19 cellular contexts compared by ENCODE assay signal in the genomic region with DNA sequence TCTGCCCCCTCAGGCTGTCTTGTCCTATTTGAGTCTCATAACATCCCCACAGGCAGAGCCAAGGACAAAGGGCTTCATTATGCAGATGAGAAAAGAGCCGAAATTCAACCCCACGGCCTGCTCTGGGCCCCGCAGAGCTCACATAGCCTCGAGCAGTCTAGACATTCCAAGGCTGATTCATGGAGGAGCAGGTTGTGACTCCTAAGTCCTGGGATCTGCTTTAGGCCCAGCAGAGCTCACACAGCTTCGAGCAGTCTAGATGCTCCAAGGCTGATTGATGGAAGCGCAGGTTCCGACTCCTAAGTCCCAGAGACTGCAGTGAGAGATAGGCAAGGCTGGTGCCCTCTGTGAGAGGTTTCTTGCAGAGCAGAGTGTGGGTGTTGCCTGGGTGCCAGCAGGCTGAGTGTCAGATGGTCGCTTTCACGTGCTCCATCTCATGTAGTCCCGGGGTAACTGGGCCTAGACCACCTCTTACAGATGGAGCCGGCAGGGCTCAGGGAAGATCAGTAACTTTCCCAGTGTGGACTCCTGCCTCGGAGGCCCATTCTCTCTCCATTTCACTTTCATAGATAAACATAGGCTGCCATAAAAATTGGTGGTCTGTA.
A peak's percentile ranks its signal among the peaks of the same experiment; 100 is the strongest.
DNase-seq lines count a peak whose midpoint lies in the region; ATAC-seq and TF ChIP-seq lines count a peak whose summit lies in the region.
"Had no signal": no experiment of that assay in that cellular context is flagged by ENCODE, and none has a peak within 500 bp of the region (broad histone marks: within the 10 kb centered on the region; RNA-seq: fewer than 3 reads in every experiment).

No MANE protein-coding gene starts in this region.

- TF ChIP-seq CTCF in PC-9 (conservative IDR thresholded peaks at IDR 0.05), result no peak
- no peak for TF ChIP-seq CTCF in endodermal cell (conservative IDR thresholded peaks at IDR 0.05)
- no peak for TF ChIP-seq CTCF in left lung (IDR thresholded peaks at IDR 0.05)

- intact Hi-C loops in PC-9 (cut with micrococcal nuclease; ENCODE audit: unreplicated experiment), result no loop called here
- intact Hi-C loops in left lung (cut with DNase I), result no loop called here

- H3K9me3 Mint-ChIP-seq in endodermal cell, result peaks cover 12% of the 10 kb centered on the region

- H3K36me3 Mint-ChIP-seq in endodermal cell (ENCODE audit: low read depth), result peaks cover 38% of the 10 kb centered on the region

- H3K27me3 Mint-ChIP-seq in endodermal cell (ENCODE audit: insufficient read depth), result no peaks in the 10 kb centered on the region
- H3K27me3 Mint-ChIP-seq: activated CD4-positive, alpha-beta memory T cell treated with anti-CD3 and anti-CD28 coated beads, Interleukin-2, amount 10 ng/mL, durations not matched to agents 7 days and 5 days; stimulated activated naive CD8-positive, alpha-beta T cell treated with anti-CD3 and anti-CD28 coated beads, Interleukin-15, amount 100 ng/mL, for 72 hours had no signal

- peaks cover 10% of the 10 kb centered on the region for H3F3A ChIP-seq in PC-9 (ENCODE audit: insufficient read depth, low read depth)

- H3K27ac ChIP-seq in PC-9, result no peak overlapping the region
- peak overlapping the region; percentile 39 for H3K27ac ChIP-seq in endodermal cell (ENCODE audit: low read depth, low read length)
- no peak overlapping the region for H3K27ac ChIP-seq in neuronal stem cell (replicated peaks; ENCODE audit: low read length)
- H3K27ac ChIP-seq in left lung, result no peak overlapping the region
- H3K27ac ChIP-seq: BLaER1, Peyer's patch, tibial artery had no signal

- H3K9me3 ChIP-seq in PC-9 (ENCODE audit: insufficient read depth, low read depth) (no peaks in the 10 kb centered on the region), endodermal cell (ENCODE audit: control insufficient read depth, low read length) (peaks cover 8% of the 10 kb centered on the region), neuronal stem cell (replicated peaks in 1 of 2; ENCODE audit: control insufficient read depth in 2 of 2, insufficient read depth in 1 of 2, low read depth in 1 of 2, low read length in 2 of 2) (peaks cover 0 to 3% of the 10 kb centered on the region in 2 donors), left lung (peaks cover 0 to 19% of the 10 kb centered on the region in 2 donors)
- H3K9me3 ChIP-seq: BLaER1 had no signal

- no peaks in the 10 kb centered on the region for H4K20me1 ChIP-seq in PC-9 (ENCODE audit: insufficient read depth)
- H4K20me1 ChIP-seq: BLaER1 had no signal

- no TSS peak for BruUV-seq in PC-9 (replicated peaks; lab: Mats Ljungman, UMichigan)

- no peaks in the 10 kb centered on the region for H3K36me3 ChIP-seq in PC-9 (ENCODE audit: low read depth)
- no peaks in the 10 kb centered on the region for H3K36me3 ChIP-seq in endodermal cell (ENCODE audit: control insufficient read depth, insufficient read depth, low read length)
- H3K36me3 ChIP-seq in neuronal stem cell (replicated peaks in 1 of 2; ENCODE audit: control insufficient read depth in 2 of 2, insufficient read depth in 2 of 2, low read length in 2 of 2), result peaks cover 0 to 9% of the 10 kb centered on the region in 2 donors
- H3K36me3 ChIP-seq in left lung, result no peaks in the 10 kb centered on the region
- H3K36me3 ChIP-seq: BLaER1, Peyer's patch had no signal

- H3K79me1 ChIP-seq in neuronal stem cell (ENCODE audit: low read depth, low read length), result no peaks in the 10 kb centered on the region

- H2AK5ac ChIP-seq in neuronal stem cell (ENCODE audit: low read depth, low read length), result no peak overlapping the region

- H3K4me2 ChIP-seq in PC-9, result peak overlapping the region; percentile 35; the same call in 1 of the 2 replicates
- H3K4me2 ChIP-seq in neuronal stem cell (ENCODE audit: insufficient read depth, low read length, poor library complexity, severe bottlenecking), result no peak overlapping the region
- H3K4me2 ChIP-seq: BLaER1 had no signal

- no peak overlapping the region for H3K4ac ChIP-seq in neuronal stem cell (ENCODE audit: low read length)

- H3K4me3 Mint-ChIP-seq in endodermal cell, result no peak overlapping the region
- H3K4me3 Mint-ChIP-seq: activated CD4-positive, alpha-beta memory T cell treated with anti-CD3 and anti-CD28 coated beads, Interleukin-2, amount 10 ng/mL, durations not matched to agents 7 days and 5 days; central memory CD8-positive, alpha-beta T cell; stimulated activated naive CD8-positive, alpha-beta T cell treated with anti-CD3 and anti-CD28 coated beads, Interleukin-15, amount 100 ng/mL, for 72 hours had no signal

- CTCF ChIA-PET in PC-9 (lab: Charles Lee), result no interaction called here

- H4K91ac ChIP-seq in neuronal stem cell (ENCODE audit: low read depth, low read length, poor library complexity), result no peak overlapping the region

- H2AFZ ChIP-seq in PC-9 (no peak overlapping the region), neuronal stem cell (ENCODE audit: low read length) (no peak overlapping the region)

- no peak overlapping the region for H3K23ac ChIP-seq in neuronal stem cell (ENCODE audit: low read depth, low read length, poor library complexity)

- no peak for ATAC-seq in left lung
- ATAC-seq in GM19324 (IDR thresholded peaks at IDR 0.05; ENCODE audit: low FRiP score, unreplicated experiment), result no peak
- ATAC-seq in HG02610 (IDR thresholded peaks at IDR 0.05; ENCODE audit: unreplicated experiment), result no peak
- ATAC-seq: stimulated activated naive CD8-positive, alpha-beta T cell treated with anti-CD3 and anti-CD28 coated beads, Interleukin-15, amount 100 ng/mL, for 72 hours had no signal

- DNase-seq in ELR (ENCODE audit: low read depth) (peak; percentile 37), PC-9 (peak in 1 of 2 experiments; percentile 66), endodermal cell (no peak), neuronal stem cell (ENCODE audit: low spot score) (no peak), left lung (no peak), anterior cingulate cortex (lab: John Stamatoyannopoulos, UW) (no peak)
- DNase-seq: activated CD4-positive, alpha-beta memory T cell treated with anti-CD3 and anti-CD28 coated beads, Interleukin-2, amount 10 ng/mL, durations not matched to agents 7 days and 5 days; activated T-cell treated with anti-CD3 and anti-CD28 coated beads for 4 hours; amniotic stem cell; hypothalamus; NCI-H1105 treated with DMSO at 0.1 percent for 48 hours; NCI-H2081 treated with DMSO at 0.1 percent for 48 hours; Peyer's patch; stimulated activated naive CD8-positive, alpha-beta T cell treated with anti-CD3 and anti-CD28 coated beads, Interleukin-15, amount 100 ng/mL, for 72 hours had no signal

- no peak overlapping the region for H2BK15ac ChIP-seq in neuronal stem cell (ENCODE audit: low read length)

- H3K4me3 ChIP-seq in PC-9, result no peak overlapping the region
- H3K4me3 ChIP-seq in endodermal cell (ENCODE audit: low read length), result no peak overlapping the region
- no peak overlapping the region for H3K4me3 ChIP-seq in neuronal stem cell (ENCODE audit: low read length in 2 of 2)
- no peak overlapping the region for H3K4me3 ChIP-seq in left lung
- H3K4me3 ChIP-seq: BLaER1, Peyer's patch, tibial artery had no signal

- WGBS in endodermal cell (ENCODE audit: insufficient coverage in 1 of 2, insufficient read length in 1 of 2), 2 experiments, result 82 to 86% methylated on average over 12 of the region's 12 CpGs
- no CpG with 5 or more reads among the region's 12 CpGs for WGBS in neuronal stem cell (ENCODE audit: extremely low coverage in 2 of 2, insufficient read length in 2 of 2, insufficient replicate concordance in 1 of 2), 2 donors

- peaks cover 10% of the 10 kb centered on the region for H3K4me1 Mint-ChIP-seq in endodermal cell
- H3K4me1 Mint-ChIP-seq: activated CD4-positive, alpha-beta memory T cell treated with anti-CD3 and anti-CD28 coated beads, Interleukin-2, amount 10 ng/mL, durations not matched to agents 7 days and 5 days; central memory CD8-positive, alpha-beta T cell had no signal

- H2BK5ac ChIP-seq in neuronal stem cell (ENCODE audit: low read length), result no peak overlapping the region

- no peak overlapping the region for H4K8ac ChIP-seq in neuronal stem cell (ENCODE audit: low read depth, low read length)

- no peak overlapping the region for H2BK120ac ChIP-seq in neuronal stem cell (ENCODE audit: low read depth, low read length)

- H3K27me3 ChIP-seq in PC-9 (ENCODE audit: insufficient read depth, low read depth) (peaks cover 67% of the 10 kb centered on the region), endodermal cell (ENCODE audit: control insufficient read depth, insufficient read depth, low read length, poor library complexity, severe bottlenecking) (no peaks in the 10 kb centered on the region), neuronal stem cell (ENCODE audit: control insufficient read depth in 3 of 3, insufficient read depth in 3 of 3, low read depth in 1 of 3, low read length in 3 of 3) (no peaks in the 10 kb centered on the region), left lung (no peaks in the 10 kb centered on the region)
- H3K27me3 ChIP-seq: BLaER1, Peyer's patch, tibial artery had no signal

- H3K4me1 ChIP-seq in PC-9 (replicated peaks; ENCODE audit: insufficient read depth), result no peaks in the 10 kb centered on the region
- no peaks in the 10 kb centered on the region for H3K4me1 ChIP-seq in endodermal cell (ENCODE audit: control insufficient read depth, insufficient read depth, low read length)
- H3K4me1 ChIP-seq in neuronal stem cell (ENCODE audit: control insufficient read depth in 2 of 2, insufficient read depth in 1 of 2, low read depth in 1 of 2, low read length in 2 of 2), result peaks cover 0 to 4% of the 10 kb centered on the region in 2 donors
- H3K4me1 ChIP-seq in left lung, result no peaks in the 10 kb centered on the region
- H3K4me1 ChIP-seq: BLaER1, Peyer's patch, tibial artery had no signal

- H2BK12ac ChIP-seq in neuronal stem cell (ENCODE audit: low read length), result no peak overlapping the region

- no peaks in the 10 kb centered on the region for H3K9me2 ChIP-seq in PC-9 (ENCODE audit: insufficient read depth)

- peak overlapping the region; percentile 32 for H3K18ac ChIP-seq in neuronal stem cell (ENCODE audit: low read length)

- POLR2A ChIA-PET in PC-9 (lab: Charles Lee; ENCODE audit: unreplicated experiment), result no interaction called here

- H3K27ac Mint-ChIP-seq in endodermal cell, result no peak overlapping the region
- H3K27ac Mint-ChIP-seq: activated CD4-positive, alpha-beta memory T cell treated with anti-CD3 and anti-CD28 coated beads, Interleukin-2, amount 10 ng/mL, durations not matched to agents 7 days and 5 days; stimulated activated naive CD8-positive, alpha-beta T cell treated with anti-CD3 and anti-CD28 coated beads, Interleukin-15, amount 100 ng/mL, for 72 hours had no signal

- no peak overlapping the region for H3K9ac ChIP-seq in endodermal cell (ENCODE audit: extremely low read depth, low read length, poor library complexity, severe bottlenecking)
- H3K9ac ChIP-seq in neuronal stem cell (ENCODE audit: low read depth, low read length, poor library complexity), result no peak overlapping the region
- H3K9ac ChIP-seq: BLaER1 had no signal

- H3K14ac ChIP-seq in neuronal stem cell (ENCODE audit: low read length), result peak overlapping the region; percentile 5

- no peaks in the 10 kb centered on the region for H3K79me2 ChIP-seq in PC-9 (ENCODE audit: low read depth)
